In genomic region chr5:9498541-9499497, GRCh38 we compare ENCODE assay signal across 9 cellular contexts. TPM values are rescaled to one million over a fixed set of nuclear protein-coding genes. Genes with fewer than 3 reads are reported as not detected.
DNase-seq lines count a peak whose midpoint lies in the region; ATAC-seq and TF ChIP-seq lines count a peak whose summit lies in the region.
"Had no signal": no experiment of that assay in that cellular context is flagged by ENCODE, and none has a peak within 500 bp of the region (broad histone marks: within the 10 kb centered on the region; RNA-seq: fewer than 3 reads in every experiment).

No MANE protein-coding gene starts in this region.

- H3K4ac ChIP-seq in mesenchymal stem cell (ENCODE audit: low read depth in 1 of 2, low read length in 2 of 2) = no peak overlapping the region

- H3K4me2 ChIP-seq in mesenchymal stem cell (ENCODE audit: low read length, poor library complexity, severe bottlenecking) = no peak overlapping the region

- peak overlapping the region; percentile 24 for H2BK5ac ChIP-seq in mesenchymal stem cell (ENCODE audit: low read depth, low read length, poor library complexity, severe bottlenecking)

- H2BK120ac ChIP-seq in mesenchymal stem cell (ENCODE audit: low read depth, low read length) = no peak overlapping the region

- H2BK15ac ChIP-seq in mesenchymal stem cell (ENCODE audit: low read depth, poor library complexity, severe bottlenecking) = no peak overlapping the region

- no peak overlapping the region for H2AFZ ChIP-seq in mesenchymal stem cell (ENCODE audit: low read depth, low read length)

- no peak overlapping the region for H3K18ac ChIP-seq in mesenchymal stem cell (ENCODE audit: low read depth in 1 of 2, low read length in 2 of 2)

- no peak overlapping the region for H3K4me3 ChIP-seq in mesenchymal stem cell (ENCODE audit: insufficient read depth in 1 of 2, low read depth in 1 of 2, low read length in 2 of 2)

- no peaks in the 10 kb centered on the region for H3K36me3 Mint-ChIP-seq in T-helper 2 cell treated with Interferon-gamma antibody and Interleukin-4, amounts not matched to agents 5 μg/mL and 100 μg/mL, for 36 hours (ENCODE audit: low read depth)
- H3K36me3 Mint-ChIP-seq: activated naive CD4-positive, alpha-beta T cell treated with anti-CD3 and anti-CD28 coated beads, Interleukin-2, amount 10 ng/mL, durations not matched to agents 7 days and 5 days had no signal

- H2AK5ac ChIP-seq in mesenchymal stem cell (ENCODE audit: low read length, severe bottlenecking) = no peak overlapping the region

- DNase-seq in DMS53 (lab: John Stamatoyannopoulos, UW) = peak; percentile 32
- no peak for DNase-seq in DMS53 treated with DMSO at 0.1 percent for 48 hours (lab: John Stamatoyannopoulos, UW; ENCODE audit: unreplicated experiment)
- DNase-seq in mesenchymal stem cell = peak; percentile 34
- DNase-seq in T-helper 2 cell treated with Interferon-gamma antibody and Interleukin-4, amounts not matched to agents 5 μg/mL and 100 μg/mL, for 36 hours (ENCODE audit: low spot score) = no peak
- DNase-seq: activated naive CD4-positive, alpha-beta T cell treated with anti-CD3 and anti-CD28 coated beads, Interleukin-2, amount 10 ng/mL, durations not matched to agents 7 days and 5 days had no signal

- no peak overlapping the region for H4K8ac ChIP-seq in mesenchymal stem cell (ENCODE audit: low read length)

- ATAC-seq in HG03521 (IDR thresholded peaks at IDR 0.05; ENCODE audit: unreplicated experiment) (peak; percentile 49), SK-N-SH treated with all-trans-retinoic acid at 6 μM for 48 hours (peak; percentile 72), GM18519 (IDR thresholded peaks at IDR 0.05; ENCODE audit: low FRiP score, unreplicated experiment) (no peak), HG02623 (IDR thresholded peaks at IDR 0.05; ENCODE audit: unreplicated experiment) (no peak)

- H3K27ac ChIP-seq in mesenchymal stem cell (ENCODE audit: low read length, poor library complexity, severe bottlenecking) = no peak overlapping the region

- H3K23ac ChIP-seq in mesenchymal stem cell (ENCODE audit: low read length in 2 of 2) = no peak overlapping the region

- H3K27me3 ChIP-seq in mesenchymal stem cell (ENCODE audit: control insufficient read depth in 1 of 2, insufficient read depth in 1 of 2, low read length in 2 of 2) = no peaks in the 10 kb centered on the region

- H4K91ac ChIP-seq in mesenchymal stem cell (ENCODE audit: low read length) = no peak overlapping the region

- H3K14ac ChIP-seq in mesenchymal stem cell (ENCODE audit: low read length in 2 of 2) = no peak overlapping the region

- H3K27ac Mint-ChIP-seq in T-helper 2 cell treated with Interferon-gamma antibody and Interleukin-4, amounts not matched to agents 5 μg/mL and 100 μg/mL, for 36 hours = no peak overlapping the region
- H3K27ac Mint-ChIP-seq: activated naive CD4-positive, alpha-beta T cell treated with anti-CD3 and anti-CD28 coated beads, Interleukin-2, amount 10 ng/mL, durations not matched to agents 7 days and 5 days had no signal

- WGBS in mesenchymal stem cell = 90% methylated on average over 12 of the region's 14 CpGs

- H3K79me1 ChIP-seq in mesenchymal stem cell (replicated peaks; ENCODE audit: low read length, poor library complexity, severe bottlenecking) = peaks cover 33% of the 10 kb centered on the region

- H3K9me3 Mint-ChIP-seq in T-helper 2 cell treated with Interferon-gamma antibody and Interleukin-4, amounts not matched to agents 5 μg/mL and 100 μg/mL, for 36 hours = no peaks in the 10 kb centered on the region
- H3K9me3 Mint-ChIP-seq: activated naive CD4-positive, alpha-beta T cell treated with anti-CD3 and anti-CD28 coated beads, Interleukin-2, amount 10 ng/mL, durations not matched to agents 7 days and 5 days had no signal

- H3K36me3 ChIP-seq in mesenchymal stem cell (ENCODE audit: control insufficient read depth in 1 of 2, insufficient read depth in 2 of 2, low read depth in 1 of 2, low read length in 2 of 2) = no peaks in the 10 kb centered on the region

- H3K4me1 ChIP-seq in mesenchymal stem cell (ENCODE audit: control insufficient read depth, insufficient read depth, low read depth, low read length) = peaks cover 3% of the 10 kb centered on the region

- H3K4me1 Mint-ChIP-seq in T-helper 2 cell treated with Interferon-gamma antibody and Interleukin-4, amounts not matched to agents 5 μg/mL and 100 μg/mL, for 36 hours (ENCODE audit: low read depth) = no peaks in the 10 kb centered on the region
- H3K4me1 Mint-ChIP-seq: activated naive CD4-positive, alpha-beta T cell treated with anti-CD3 and anti-CD28 coated beads, Interleukin-2, amount 10 ng/mL, durations not matched to agents 7 days and 5 days had no signal

- no peaks in the 10 kb centered on the region for H3K9me3 ChIP-seq in mesenchymal stem cell (ENCODE audit: control insufficient read depth, low read length)

- no peaks in the 10 kb centered on the region for H3K27me3 Mint-ChIP-seq in T-helper 2 cell treated with Interferon-gamma antibody and Interleukin-4, amounts not matched to agents 5 μg/mL and 100 μg/mL, for 36 hours (ENCODE audit: low read depth)
- H3K27me3 Mint-ChIP-seq: activated naive CD4-positive, alpha-beta T cell treated with anti-CD3 and anti-CD28 coated beads, Interleukin-2, amount 10 ng/mL, durations not matched to agents 7 days and 5 days had no signal

- H3K9ac ChIP-seq in mesenchymal stem cell (ENCODE audit: low read length) = no peak overlapping the region

- H3K4me3 Mint-ChIP-seq in T-helper 2 cell treated with Interferon-gamma antibody and Interleukin-4, amounts not matched to agents 5 μg/mL and 100 μg/mL, for 36 hours = no peak overlapping the region
- H3K4me3 Mint-ChIP-seq: activated naive CD4-positive, alpha-beta T cell treated with anti-CD3 and anti-CD28 coated beads, Interleukin-2, amount 10 ng/mL, durations not matched to agents 7 days and 5 days had no signal

- H2BK12ac ChIP-seq in mesenchymal stem cell (ENCODE audit: low read length in 2 of 2) = no peak overlapping the region

TF ChIP-seq in SK-N-SH treated with all-trans-retinoic acid at 6 μM for 48 hours, 23 proteins besides CTCF, POLR2A, EP300 and RAD21 (continues in another document):
- no peak for TF ChIP-seq TSHZ2 (CRISPR knock-in tag; IDR thresholded peaks at IDR 0.05)
- TF ChIP-seq PPARA (CRISPR knock-in tag; IDR thresholded peaks at IDR 0.05; ENCODE audit: borderline replicate concordance) = no peak
- TF ChIP-seq BACH2 (CRISPR knock-in tag; IDR thresholded peaks at IDR 0.05; ENCODE audit: borderline replicate concordance) = no peak
- no peak for TF ChIP-seq ISL1 (CRISPR knock-in tag; IDR thresholded peaks at IDR 0.05)
- TF ChIP-seq CSDC2 (CRISPR knock-in tag; IDR thresholded peaks at IDR 0.05) = no peak
- TF ChIP-seq TCF4 (CRISPR knock-in tag; IDR thresholded peaks at IDR 0.05; ENCODE audit: borderline replicate concordance) = no peak
- no peak for TF ChIP-seq GLIS3 (CRISPR knock-in tag; IDR thresholded peaks at IDR 0.05)
- no peak for TF ChIP-seq POU6F1 (CRISPR knock-in tag; IDR thresholded peaks at IDR 0.05; ENCODE audit: borderline replicate concordance, low read depth)
- TF ChIP-seq ZNF8 (CRISPR knock-in tag; IDR thresholded peaks at IDR 0.05) = no peak
- TF ChIP-seq ZNF565 (CRISPR knock-in tag; conservative IDR thresholded peaks at IDR 0.05; ENCODE audit: low read depth) = no peak
- no peak for TF ChIP-seq RARB (CRISPR knock-in tag; IDR thresholded peaks at IDR 0.05)
- TF ChIP-seq ZNF70 (CRISPR knock-in tag; IDR thresholded peaks at IDR 0.05) = no peak
- TF ChIP-seq SNAI2 (CRISPR knock-in tag; IDR thresholded peaks at IDR 0.05) = no peak

RNA-seq across cellular contexts. Expression of gene SEMA5A, which starts 47.1 kb away (rescaled TPM):
- polyA plus RNA-seq in mesenchymal stem cell (2013, experiment 1 of 2) = 40.6 TPM
- 42.4 TPM for polyA plus RNA-seq in mesenchymal stem cell (2013, experiment 2 of 2)

Comparison
In these comparisons a context has a peak if more than half of its experiments do, and no peak if none do; other contexts are left out.
1. DNase-seq: peak in DMS53 (single experiment) and mesenchymal stem cell (single experiment); none in DMS53 treated with DMSO at 0.1 percent for 48 hours (single experiment) and T-helper 2 cell treated with Interferon-gamma antibody and Interleukin-4, amounts not matched to agents 5 μg/mL and 100 μg/mL, for 36 hours (single experiment).
2. ATAC-seq: peak in HG03521 (single experiment) and SK-N-SH treated with all-trans-retinoic acid at 6 μM for 48 hours (single experiment); none in GM18519 (single experiment) and HG02623 (single experiment).